Comparison of ENCODE assay signal across 1 cellular context in genomic region chr5:172361566-172362238, GRCh38.
TF ChIP-seq lines count a peak whose summit lies in the region.

No MANE protein-coding gene starts in this region.

TF ChIP-seq in HEK293, 187 proteins besides CTCF, POLR2A, EP300 and RAD21 (continued from another document):
- peak; percentile 45; the same call in 1 of the 2 replicates for TF ChIP-seq ZNF610 (tag by site-specific recombination; IDR thresholded peaks at IDR 0.05; ENCODE audit: borderline replicate concordance)
- peak; percentile 46 for TF ChIP-seq PATZ1 (tag by site-specific recombination; IDR thresholded peaks at IDR 0.05)
- peak; percentile 24; the same call in 1 of the 2 replicates for TF ChIP-seq ZFP69B (tag by site-specific recombination; IDR thresholded peaks at IDR 0.05)
- TF ChIP-seq ZNF114 (tag by site-specific recombination; IDR thresholded peaks at IDR 0.05), result no peak
- peak; percentile 41; the same call in 1 of the 2 replicates for TF ChIP-seq ZNF24 (tag by site-specific recombination; IDR thresholded peaks at IDR 0.05)
- no peak for TF ChIP-seq GLI4 (tag by site-specific recombination; IDR thresholded peaks at IDR 0.05)
- TF ChIP-seq ZBTB21 (tag by site-specific recombination; IDR thresholded peaks at IDR 0.05), result 0 out of 2 replicates have a peak, but pooled peaks have one; percentile 8
- TF ChIP-seq ZNF624 (tag by site-specific recombination; IDR thresholded peaks at IDR 0.05), result no peak
- peak; percentile 34; the same call in 1 of the 2 replicates for TF ChIP-seq ZNF785 (tag by site-specific recombination; IDR thresholded peaks at IDR 0.05)
- no peak for TF ChIP-seq ZNF274 (IDR thresholded peaks at IDR 0.05; ENCODE audit: low read length)
- no peak for TF ChIP-seq ZNF274 (tag by site-specific recombination; IDR thresholded peaks at IDR 0.05; ENCODE audit: borderline replicate concordance)
- no peak for TF ChIP-seq SETDB1 (IDR thresholded peaks at IDR 0.05; ENCODE audit: insufficient read length, low read length)
- 0 out of 2 replicates have a peak, but pooled peaks have one; percentile 45 for TF ChIP-seq ZNF692 (tag by site-specific recombination; IDR thresholded peaks at IDR 0.05)
- TF ChIP-seq ZBTB20 (tag by site-specific recombination; IDR thresholded peaks at IDR 0.05), result peak; percentile 14; the same call in 1 of the 2 replicates
- TF ChIP-seq ZNF132 (tag by site-specific recombination; IDR thresholded peaks at IDR 0.05; ENCODE audit: borderline replicate concordance), result no peak
- TF ChIP-seq ZNF266 (tag by site-specific recombination; IDR thresholded peaks at IDR 0.05; ENCODE audit: low read depth), result no peak
- TF ChIP-seq ZNF518A (tag by site-specific recombination; conservative IDR thresholded peaks at IDR 0.05; ENCODE audit: low read depth), result peak; percentile 60; the same call in 1 of the 2 replicates
- TF ChIP-seq PRDM4 (tag by site-specific recombination; IDR thresholded peaks at IDR 0.05), result no peak
- peak; percentile 45; the same call in 1 of the 2 replicates for TF ChIP-seq ZEB2 (tag by site-specific recombination; IDR thresholded peaks at IDR 0.05)
